In the genomic region with DNA sequence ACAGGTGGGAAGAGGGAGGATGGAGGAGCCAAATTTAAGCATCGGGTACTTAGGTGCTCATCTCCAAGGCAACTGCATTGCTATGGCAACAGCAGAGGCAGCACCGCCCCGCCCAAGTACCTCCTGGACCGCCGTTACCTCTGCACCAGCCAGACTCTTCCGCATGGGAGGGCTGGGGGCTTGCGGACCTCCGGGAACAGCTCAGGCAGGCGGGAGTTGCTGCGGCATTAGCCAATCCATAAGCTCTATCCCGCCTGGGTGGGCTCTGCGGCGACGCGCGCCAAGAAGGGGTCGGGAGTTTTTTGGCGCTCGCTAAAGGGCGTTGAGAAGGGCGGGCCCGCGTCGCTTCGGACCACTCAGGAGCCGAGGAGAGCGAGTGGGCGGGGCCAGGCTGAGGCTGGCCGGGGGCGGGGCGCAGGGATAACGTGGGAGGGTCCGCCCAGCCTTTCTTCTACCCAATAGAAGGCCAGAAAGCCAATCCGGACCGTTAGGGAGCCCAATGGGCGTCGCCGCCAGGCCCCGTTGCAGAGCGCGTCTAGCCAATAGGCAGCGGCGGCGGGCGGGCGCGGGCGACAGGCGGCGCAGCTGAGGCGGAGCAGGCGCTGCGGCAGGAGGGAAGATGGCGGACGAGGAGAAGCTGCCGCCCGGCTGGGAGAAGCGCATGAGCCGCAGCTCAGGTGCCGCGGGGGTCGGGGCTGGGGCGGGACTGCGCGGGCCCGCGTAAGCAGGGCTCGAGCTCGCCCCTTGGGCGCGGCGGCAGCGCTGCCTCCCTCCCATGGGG, we compare ENCODE assay signal across 7 cellular contexts. TPM values are rescaled to one million over a fixed set of nuclear protein-coding genes. Genes with fewer than 3 reads are reported as not detected.
DNase-seq lines count a peak whose midpoint lies in the region; ATAC-seq, FAIRE-seq and TF ChIP-seq lines count a peak whose summit lies in the region.

TSS of gene PIN1 (plus strand) at position 593 of the 781 bp plus-strand sequence. CDS start at position 620, 27 bp downstream.

- DNase-seq in GM18507 (ENCODE audit: extremely low spot score, insufficient read length, low read depth) (peak; percentile 98), NCI-H2029 treated with DMSO at 0.1 percent for 48 hours (lab: John Stamatoyannopoulos, UW) (peak; percentile 89), T-helper 9 cell (peak; percentile 99), astrocyte of the cerebellum (ENCODE audit: low read depth) (peak; percentile 96), hepatic stellate cell (ENCODE audit: low spot score) (peak; percentile 100), renal cortical epithelial cell (ENCODE audit: low read depth) (peak; percentile 92)

- peak; percentile 61 for TF ChIP-seq CTCF in astrocyte of the cerebellum (IDR thresholded peaks at IDR 0.05; ENCODE audit: low read depth, low read length, missing control alignments)

- FAIRE-seq in GM18507 (lab: Jason Lieb, UNC), result peak; percentile 91

- peak; percentile 95 for ATAC-seq in HG02981 (IDR thresholded peaks at IDR 0.05; ENCODE audit: unreplicated experiment)

- H3K4me3 ChIP-seq in astrocyte of the cerebellum (ENCODE audit: low read depth, low read length), result peak within 1 kb of the TSS; percentile 91

- in situ Hi-C loops in astrocyte of the cerebellum (cut with HindIII; ENCODE audit: low sequenced_read_pairs), result no loop called here

RNA-seq across cellular contexts. Expression of gene PIN1, which starts in this region (rescaled TPM):
- total RNA-seq in renal cortical epithelial cell, result 92.3 and 112 TPM in 2 replicates

Comparison
In these comparisons a context has a peak if more than half of its experiments do, and no peak if none do; other contexts are left out.
1. Peak in every context shown above with its lines: DNase-seq, ATAC-seq and H3K4me3 ChIP-seq.